ENCODE assay signal across 8 cellular contexts in genomic region chr12:6277982-6278438, GRCh38. TPM values are rescaled to one million over a fixed set of nuclear protein-coding genes. Genes with fewer than 3 reads are reported as not detected.
DNase-seq lines count a peak whose midpoint lies in the region; TF ChIP-seq lines count a peak whose summit lies in the region.

No MANE protein-coding gene starts in this region.

- peak overlapping the region; percentile 86 for H2AFZ ChIP-seq in SU-DHL-6 (ENCODE audit: low read depth, low read length, severe bottlenecking)

- no peaks in the 10 kb centered on the region for H3K9me2 ChIP-seq in SU-DHL-6 (replicated peaks; ENCODE audit: insufficient read depth, low read length)

- TF ChIP-seq CTCF in SU-DHL-6 (IDR thresholded peaks at IDR 0.05; ENCODE audit: insufficient read depth, low read length, poor library complexity, severe bottlenecking), result no peak
- TF ChIP-seq CTCF in nephron progenitor cell (IDR thresholded peaks at IDR 0.05), result no peak

- CTCF ChIA-PET in CD8-positive, alpha-beta memory T cell (lab: Charles Lee), result interaction anchor here (0.9 to 8.3 kb wide), 8 partner anchors 9 to 288 kb away, joined by 3 to 139 read pairs (median 4); no protein-coding TSS in a partner anchor

- H3K4me1 Mint-ChIP-seq in CD8-positive, alpha-beta memory T cell, result peaks cover 5 to 11% (median 7%) of the 10 kb centered on the region in 3 donors
- H3K4me1 Mint-ChIP-seq in nephron progenitor cell, result peaks cover 55% of the 10 kb centered on the region

- H3K79me2 ChIP-seq in SU-DHL-6 (ENCODE audit: insufficient read depth, low read length), result no peaks in the 10 kb centered on the region

- no peaks in the 10 kb centered on the region for H3K27me3 ChIP-seq in CD8-positive, alpha-beta memory T cell (ENCODE audit: insufficient read depth, low read length, poor library complexity, severe bottlenecking)
- H3K27me3 ChIP-seq in H7 (ENCODE audit: control insufficient read depth, insufficient read depth, low read length) (no peaks in the 10 kb centered on the region), SU-DHL-6 (ENCODE audit: low read length) (no peaks in the 10 kb centered on the region; the same call in 1 of the 2 replicates)
- peaks cover 10% of the 10 kb centered on the region for H3K27me3 ChIP-seq in effector memory CD4-positive, alpha-beta T cell (replicated peaks; ENCODE audit: control insufficient read depth, insufficient read depth, low read length, poor library complexity, severe bottlenecking)

- H3K36me3 Mint-ChIP-seq in CD8-positive, alpha-beta memory T cell, result no peaks in the 10 kb centered on the region
- H3K36me3 Mint-ChIP-seq in nephron progenitor cell (ENCODE audit: low read depth), result no peaks in the 10 kb centered on the region

- H3K36me3 ChIP-seq in CD8-positive, alpha-beta memory T cell (ENCODE audit: insufficient read depth, low read length), result no peaks in the 10 kb centered on the region
- H3K36me3 ChIP-seq in H7 (replicated peaks; ENCODE audit: control insufficient read depth, insufficient read depth, low read length) (no peaks in the 10 kb centered on the region), SU-DHL-6 (ENCODE audit: low read length) (no peaks in the 10 kb centered on the region), urinary bladder (ENCODE audit: insufficient read depth) (no peaks in the 10 kb centered on the region)
- no peaks in the 10 kb centered on the region for H3K36me3 ChIP-seq in effector memory CD4-positive, alpha-beta T cell (ENCODE audit: control insufficient read depth, insufficient read depth, low read length)

- POLR2A ChIA-PET in CD8-positive, alpha-beta memory T cell (lab: Charles Lee), result no interaction called here

- H3F3A ChIP-seq in SU-DHL-6 (ENCODE audit: insufficient read depth), result no peaks in the 10 kb centered on the region

- 46% methylated on average over 15 of the region's 15 CpGs for WGBS in urinary bladder

- H3K27ac Mint-ChIP-seq in CD8-positive, alpha-beta memory T cell, result peak overlapping the region in 3 of 8 donors; percentile 20 to 50 (median 33)
- H3K27ac Mint-ChIP-seq in nephron progenitor cell, result no peak overlapping the region

- H3K4me3 ChIP-seq in CD8-positive, alpha-beta memory T cell (ENCODE audit: low read length), result no peak overlapping the region
- H3K4me3 ChIP-seq in H7 (ENCODE audit: insufficient read depth, low read depth, low read length) (peak overlapping the region; percentile 42), SU-DHL-6 (ENCODE audit: insufficient read depth, low read length, poor library complexity, severe bottlenecking) (peak overlapping the region; percentile 48), urinary bladder (ENCODE audit: low read depth, low read length) (peak overlapping the region; percentile 40)
- peak overlapping the region; percentile 51 for H3K4me3 ChIP-seq in effector memory CD4-positive, alpha-beta T cell (ENCODE audit: insufficient read depth, low read depth, low read length, poor library complexity, severe bottlenecking)

- H3K27me3 Mint-ChIP-seq in CD8-positive, alpha-beta memory T cell, result peaks cover 20 to 59% of the 10 kb centered on the region in 2 donors
- H3K27me3 Mint-ChIP-seq in nephron progenitor cell (ENCODE audit: low read depth, poor library complexity), result peaks cover 37% of the 10 kb centered on the region

- no peaks in the 10 kb centered on the region for H3K9me3 ChIP-seq in CD8-positive, alpha-beta memory T cell (ENCODE audit: low read length)
- H3K9me3 ChIP-seq in SU-DHL-6 (ENCODE audit: insufficient read depth, low read length), result no peaks in the 10 kb centered on the region
- no peaks in the 10 kb centered on the region for H3K9me3 ChIP-seq in effector memory CD4-positive, alpha-beta T cell (ENCODE audit: control insufficient read depth, low read length)

- DNase-seq in CD8-positive, alpha-beta memory T cell, result no peak
- no peak for DNase-seq in H7
- DNase-seq in effector memory CD4-positive, alpha-beta T cell, result no peak
- no peak for DNase-seq in nephron progenitor cell
- DNase-seq in amniotic stem cell (lab: John Stamatoyannopoulos, UW), result no peak
- no peak for DNase-seq in NAMALWA (ENCODE audit: low spot score)

- H3K27ac ChIP-seq in CD8-positive, alpha-beta memory T cell (ENCODE audit: low read depth, low read length), result no peak overlapping the region
- H3K27ac ChIP-seq in SU-DHL-6 (ENCODE audit: low read depth, low read length), result no peak overlapping the region
- peak overlapping the region; percentile 41 for H3K27ac ChIP-seq in effector memory CD4-positive, alpha-beta T cell (ENCODE audit: insufficient read depth, low read length, poor library complexity, severe bottlenecking)
- peak overlapping the region; percentile 95 for H3K27ac ChIP-seq in urinary bladder (ENCODE audit: low read depth)

- peak overlapping the region; percentile 55 to 88 (median 75) for H3K4me3 Mint-ChIP-seq in CD8-positive, alpha-beta memory T cell
- peak overlapping the region; percentile 77 for H3K4me3 Mint-ChIP-seq in nephron progenitor cell

- H4K20me1 ChIP-seq in SU-DHL-6 (ENCODE audit: low read depth, low read length), result no peaks in the 10 kb centered on the region

- peaks cover 0 to 2% (median 0%) of the 10 kb centered on the region in 5 donors for H3K9me3 Mint-ChIP-seq in CD8-positive, alpha-beta memory T cell
- no peaks in the 10 kb centered on the region for H3K9me3 Mint-ChIP-seq in nephron progenitor cell

- H3K4me1 ChIP-seq in CD8-positive, alpha-beta memory T cell (ENCODE audit: insufficient read depth, low read length), result peaks cover 4% of the 10 kb centered on the region
- H3K4me1 ChIP-seq in effector memory CD4-positive, alpha-beta T cell (ENCODE audit: control insufficient read depth, insufficient read depth, low read length, poor library complexity, severe bottlenecking), result peaks cover 3% of the 10 kb centered on the region
- H3K4me1 ChIP-seq in urinary bladder (ENCODE audit: insufficient read depth), result peaks cover 1% of the 10 kb centered on the region

- H3K4me2 ChIP-seq in SU-DHL-6 (ENCODE audit: low read depth, low read length, poor library complexity, severe bottlenecking), result peak overlapping the region; percentile 58

- peak overlapping the region; percentile 58 for H3K9ac ChIP-seq in SU-DHL-6 (ENCODE audit: low read length)

RNA-seq across cellular contexts. Expression of gene PLEKHG6, which starts 32.5 kb away (rescaled TPM):
- total RNA-seq in CD8-positive, alpha-beta memory T cell, result not detected
- polyA plus RNA-seq in CD8-positive, alpha-beta memory T cell, result 0.72 TPM
- total RNA-seq in H7 (2014; rRNA removed; shearing (Covaris generic)), result 36.5 and 43.6 TPM in 2 replicates
- total RNA-seq in urinary bladder, result 6.2 TPM
- polyA plus RNA-seq in urinary bladder, result 9.6 TPM

Comparison
In these comparisons a context has a peak if more than half of its experiments do, and no peak if none do; other contexts are left out.
1. H3K27ac ChIP-seq: peak in effector memory CD4-positive, alpha-beta T cell (single experiment) and urinary bladder (single experiment); none in CD8-positive, alpha-beta memory T cell (single experiment) and SU-DHL-6 (single experiment).